Comparison of ENCODE assay signal across 12 cellular contexts in the genomic region with DNA sequence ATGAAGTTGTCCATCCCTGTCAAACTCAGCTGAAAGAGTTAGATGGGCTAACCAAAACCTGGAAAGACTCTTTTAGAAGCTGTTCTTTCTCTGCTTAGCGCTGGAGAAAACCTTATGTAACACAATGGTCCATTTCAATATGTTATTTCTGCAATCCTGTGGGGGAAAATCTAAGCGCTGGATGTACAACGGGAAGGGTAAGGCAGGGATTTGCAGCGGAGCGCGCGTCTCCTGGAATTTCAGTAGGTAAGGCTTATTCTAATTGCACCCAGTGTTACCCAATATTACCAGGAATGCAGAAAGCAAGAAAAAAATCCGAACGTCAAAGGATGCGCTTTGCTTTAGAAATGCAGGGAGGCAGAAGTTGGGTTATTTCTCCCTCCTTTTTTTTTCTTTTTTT. TPM values are rescaled to one million over a fixed set of nuclear protein-coding genes. Genes with fewer than 3 reads are reported as not detected.
DNase-seq lines count a peak whose midpoint lies in the region; ATAC-seq and TF ChIP-seq lines count a peak whose summit lies in the region.
"Had no signal": no experiment of that assay in that cellular context is flagged by ENCODE, and none has a peak within 500 bp of the region (broad histone marks: within the 10 kb centered on the region; RNA-seq: fewer than 3 reads in every experiment).

No MANE protein-coding gene starts in this region.

- no peak for TF ChIP-seq CTCF in coronary artery (IDR thresholded peaks at IDR 0.05)
- TF ChIP-seq CTCF in tibial nerve (IDR thresholded peaks at IDR 0.05), result no peak

- no peak for TF ChIP-seq EP300 in tibial nerve (IDR thresholded peaks at IDR 0.05)

- no peak for DNase-seq in T-helper 2 cell treated with Interferon-gamma antibody and Interleukin-4, amounts not matched to agents 5 μg/mL and 100 μg/mL, for 36 hours (ENCODE audit: low spot score)
- no peak for DNase-seq in T-helper 2 cell
- DNase-seq in coronary artery (ENCODE audit: low spot score), result no peak
- no peak for DNase-seq in tibial nerve (ENCODE audit: low spot score in 2 of 2)
- DNase-seq in putamen (ENCODE audit: low spot score), result no peak
- DNase-seq in NCI-H1092 (lab: John Stamatoyannopoulos, UW), result no peak
- DNase-seq: brain microvascular endothelial cell, NCI-H1105 treated with DMSO at 0.1 percent for 48 hours, T-helper 9 cell had no signal

- H3K9me3 Mint-ChIP-seq in T-helper 2 cell treated with Interferon-gamma antibody and Interleukin-4, amounts not matched to agents 5 μg/mL and 100 μg/mL, for 36 hours, result no peaks in the 10 kb centered on the region
- H3K9me3 Mint-ChIP-seq in activated T-helper 17 cell treated with anti-CD3 and anti-CD28 coated beads, Interleukin-2, amount 50 U/mL, for 72 hours, result no peaks in the 10 kb centered on the region

- ATAC-seq in activated T-helper 17 cell treated with anti-CD3 and anti-CD28 coated beads, Interleukin-2, amount 50 U/mL, for 72 hours (replicated peaks), result no peak

- H3K4me1 ChIP-seq in mesodermal cell (ENCODE audit: control insufficient read depth, insufficient read depth, low read length, poor library complexity, severe bottlenecking) (peaks cover 29% of the 10 kb centered on the region), tibial nerve (peaks cover 0 to 39% (median 9%) of the 10 kb centered on the region in 4 donors)

- no peaks in the 10 kb centered on the region for H3K9me3 ChIP-seq in mesodermal cell (ENCODE audit: control insufficient read depth, low read length)
- H3K9me3 ChIP-seq in tibial nerve, result no peaks in the 10 kb centered on the region

- no peaks in the 10 kb centered on the region for H3K27me3 ChIP-seq in tibial nerve

- no peak overlapping the region for H3K27ac Mint-ChIP-seq in T-helper 2 cell treated with Interferon-gamma antibody and Interleukin-4, amounts not matched to agents 5 μg/mL and 100 μg/mL, for 36 hours
- no peak overlapping the region for H3K27ac Mint-ChIP-seq in activated T-helper 17 cell treated with anti-CD3 and anti-CD28 coated beads, Interleukin-2, amount 50 U/mL, for 72 hours

- H3K4me3 ChIP-seq in coronary artery, result peak overlapping the region; percentile 84
- H3K4me3 ChIP-seq in mesodermal cell (ENCODE audit: extremely low read depth, insufficient read depth, low read length, poor library complexity, severe bottlenecking), result peak overlapping the region; percentile 53
- H3K4me3 ChIP-seq in tibial nerve, result peak overlapping the region in 3 of 4 donors; percentile 62 to 93 (median 70)

- 7% methylated on average over 3 of the region's 10 CpGs; no CpG with 5 or more reads in 1 of the 2 experiments for WGBS in mesodermal cell (ENCODE audit: insufficient coverage in 2 of 2), 2 experiments
- WGBS in tibial nerve, 2 donors, result 14 to 23% methylated on average over 10 of the region's 10 CpGs

- no peaks in the 10 kb centered on the region for H3K36me3 Mint-ChIP-seq in T-helper 2 cell treated with Interferon-gamma antibody and Interleukin-4, amounts not matched to agents 5 μg/mL and 100 μg/mL, for 36 hours (ENCODE audit: low read depth)
- no peaks in the 10 kb centered on the region for H3K36me3 Mint-ChIP-seq in activated T-helper 17 cell treated with anti-CD3 and anti-CD28 coated beads, Interleukin-2, amount 50 U/mL, for 72 hours (ENCODE audit: low read depth)

- no peak for TF ChIP-seq POLR2A in tibial nerve (IDR thresholded peaks at IDR 0.05)

- H3K36me3 ChIP-seq in mesodermal cell (ENCODE audit: control insufficient read depth, insufficient read depth, low read length) (peaks cover 3% of the 10 kb centered on the region), tibial nerve (no peaks in the 10 kb centered on the region)
- H3K36me3 ChIP-seq: brain microvascular endothelial cell had no signal

- H3K27ac ChIP-seq in coronary artery (no peak overlapping the region), mesodermal cell (ENCODE audit: low read depth, low read length, severe bottlenecking) (no peak overlapping the region), tibial nerve (no peak overlapping the region)
- H3K27ac ChIP-seq: brain microvascular endothelial cell, skin epidermis had no signal

- H3K4me1 Mint-ChIP-seq in T-helper 2 cell treated with Interferon-gamma antibody and Interleukin-4, amounts not matched to agents 5 μg/mL and 100 μg/mL, for 36 hours (ENCODE audit: low read depth), result peaks cover 8% of the 10 kb centered on the region
- no peaks in the 10 kb centered on the region for H3K4me1 Mint-ChIP-seq in activated T-helper 17 cell treated with anti-CD3 and anti-CD28 coated beads, Interleukin-2, amount 50 U/mL, for 72 hours

- H3K4me3 Mint-ChIP-seq in T-helper 2 cell treated with Interferon-gamma antibody and Interleukin-4, amounts not matched to agents 5 μg/mL and 100 μg/mL, for 36 hours, result peak overlapping the region; percentile 24
- H3K4me3 Mint-ChIP-seq in activated T-helper 17 cell treated with anti-CD3 and anti-CD28 coated beads, Interleukin-2, amount 50 U/mL, for 72 hours, result no peak overlapping the region

- peaks cover 57% of the 10 kb centered on the region for H3K27me3 Mint-ChIP-seq in T-helper 2 cell treated with Interferon-gamma antibody and Interleukin-4, amounts not matched to agents 5 μg/mL and 100 μg/mL, for 36 hours (ENCODE audit: low read depth)
- H3K27me3 Mint-ChIP-seq in activated T-helper 17 cell treated with anti-CD3 and anti-CD28 coated beads, Interleukin-2, amount 50 U/mL, for 72 hours, result peaks cover 14% of the 10 kb centered on the region

RNA-seq across cellular contexts. Expression of a gene that starts 2.0 kb away (rescaled TPM):
- 6.2 TPM for polyA plus RNA-seq in mesodermal cell (2013, experiment 1 of 2)
- 4.0 TPM for polyA plus RNA-seq in mesodermal cell (2013, experiment 2 of 2)
- total RNA-seq in tibial nerve, result 1 to 10 TPM in 3 of 4 donors, under 1 TPM in 1; 0.21 to 6.0 (median 2.1) TPM
- under 1 TPM; 0.05 to 0.19 TPM for total RNA-seq in activated T-helper 17 cell treated with anti-CD3 and anti-CD28 coated beads, Interleukin-2, amount 50 U/mL, for 72 hours
